8 cellular contexts compared by ENCODE assay signal in the genomic region with DNA sequence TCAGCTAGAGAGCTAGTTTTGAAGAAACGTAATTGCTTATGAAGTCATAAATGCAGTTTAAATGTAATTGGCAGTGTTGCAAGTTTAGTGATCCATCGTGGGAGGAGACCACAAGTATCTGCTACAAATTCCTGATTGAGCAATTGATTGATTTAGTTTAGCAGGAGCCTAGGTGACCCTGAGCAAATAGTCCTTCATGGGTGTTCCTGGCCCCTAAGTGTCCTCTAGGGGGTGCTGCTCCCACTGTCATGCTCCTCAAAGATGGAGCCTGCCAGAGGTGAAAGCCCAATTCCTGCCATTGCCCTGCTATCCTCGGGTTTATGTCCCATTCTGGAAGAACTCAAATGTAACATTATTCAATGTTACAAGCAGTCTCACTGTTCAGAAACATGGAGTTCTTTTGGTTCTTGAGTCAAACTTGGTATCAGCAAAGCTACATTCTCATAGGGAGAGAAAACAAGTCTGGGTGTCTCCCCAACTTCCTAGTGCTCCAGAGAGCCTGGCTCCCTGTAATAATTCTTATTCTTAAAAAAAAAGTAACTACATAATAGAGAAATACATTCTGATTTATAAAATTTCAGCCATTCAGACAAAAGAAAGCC. TPM values are rescaled to one million over a fixed set of nuclear protein-coding genes. Genes with fewer than 3 reads are reported as not detected.
DNase-seq lines count a peak whose midpoint lies in the region; ATAC-seq and TF ChIP-seq lines count a peak whose summit lies in the region.

No MANE protein-coding gene starts in this region.

- no peaks in the 10 kb centered on the region for H3K9me3 Mint-ChIP-seq in activated T-cell treated with anti-CD3 and anti-CD28 coated beads, Interleukin-2, amount 50 U/mL, for 4 hours
- no peaks in the 10 kb centered on the region for H3K9me3 Mint-ChIP-seq in osteocyte (ENCODE audit: unreplicated experiment)

- H3K9me3 ChIP-seq in PC-9 (ENCODE audit: insufficient read depth, low read depth) (no peaks in the 10 kb centered on the region), tibial nerve (no peaks in the 10 kb centered on the region)

- H3K4me3 Mint-ChIP-seq in activated T-cell treated with anti-CD3 and anti-CD28 coated beads, Interleukin-2, amount 50 U/mL, for 4 hours, result no peak overlapping the region
- no peak overlapping the region for H3K4me3 Mint-ChIP-seq in osteocyte (ENCODE audit: unreplicated experiment)

- H3K4me2 ChIP-seq in PC-9, result no peak overlapping the region

- H3K36me3 Mint-ChIP-seq in activated T-cell treated with anti-CD3 and anti-CD28 coated beads, Interleukin-2, amount 50 U/mL, for 4 hours (ENCODE audit: insufficient read depth), result no peaks in the 10 kb centered on the region
- peaks cover 2% of the 10 kb centered on the region for H3K36me3 Mint-ChIP-seq in osteocyte (ENCODE audit: unreplicated experiment)

- intact Hi-C loops in PC-9 (cut with micrococcal nuclease; ENCODE audit: unreplicated experiment), result loop anchor here (1.0 to 10.0 kb wide), 2 partner anchors 107 to 133 kb away; a partner anchor contains a TSS

- H3K79me2 ChIP-seq in PC-9 (ENCODE audit: low read depth), result no peaks in the 10 kb centered on the region

- DNase-seq in GF-D8 (lab: John Stamatoyannopoulos, UW) (peak; percentile 14), HL-60 (ENCODE audit: low read depth in 1 of 2, low spot score in 1 of 2) (peak; percentile 62 to 79), PC-9 (peak; percentile 50 to 55), foreskin fibroblast (peak; percentile 32 to 76), osteocyte (ENCODE audit: extremely low spot score, unreplicated experiment) (no peak), tibial nerve (ENCODE audit: low spot score in 2 of 2) (peak; percentile 26 to 70)
- peak; percentile 67 for DNase-seq in activated T-cell treated with anti-CD3 and anti-CD28 coated beads, Interleukin-2, amount 50 U/mL, for 4 hours

- ATAC-seq in activated T-cell treated with anti-CD3 and anti-CD28 coated beads, Interleukin-2, amount 50 U/mL, for 4 hours, result peak; percentile 95 to 96
- no peak for ATAC-seq in GM18517 (IDR thresholded peaks at IDR 0.05; ENCODE audit: unreplicated experiment)

- no peak overlapping the region for H3K27ac Mint-ChIP-seq in osteocyte (ENCODE audit: unreplicated experiment)

- peak; percentile 82 for TF ChIP-seq CTCF in HL-60 (IDR thresholded peaks at IDR 0.05; ENCODE audit: insufficient read depth, low read length)
- TF ChIP-seq CTCF in PC-9 (conservative IDR thresholded peaks at IDR 0.05), result peak; percentile 82
- peak; percentile 78 for TF ChIP-seq CTCF in foreskin fibroblast (IDR thresholded peaks at IDR 0.05; ENCODE audit: low read depth, low read length)
- TF ChIP-seq CTCF in osteocyte (IDR thresholded peaks at IDR 0.05), result peak; percentile 55
- peak; percentile 46 to 66 (median 56) for TF ChIP-seq CTCF in tibial nerve (IDR thresholded peaks at IDR 0.05)

- peaks cover 8% of the 10 kb centered on the region for H3F3A ChIP-seq in PC-9 (ENCODE audit: insufficient read depth, low read depth)

- no peak for TF ChIP-seq POLR2A in tibial nerve (IDR thresholded peaks at IDR 0.05)

- WGBS in tibial nerve, 2 donors, result 57 to 58% methylated on average over 3 of the region's 3 CpGs

- no peaks in the 10 kb centered on the region for H4K20me1 ChIP-seq in PC-9 (ENCODE audit: insufficient read depth)

- POLR2A ChIA-PET in PC-9 (lab: Charles Lee; ENCODE audit: unreplicated experiment), result no interaction called here

- no peaks in the 10 kb centered on the region for H3K27me3 Mint-ChIP-seq in activated T-cell treated with anti-CD3 and anti-CD28 coated beads, Interleukin-2, amount 50 U/mL, for 4 hours (ENCODE audit: low read depth)
- H3K27me3 Mint-ChIP-seq in osteocyte (ENCODE audit: unreplicated experiment), result no peaks in the 10 kb centered on the region

- no peak for TF ChIP-seq EP300 in tibial nerve (IDR thresholded peaks at IDR 0.05)

- no peaks in the 10 kb centered on the region for H3K4me1 ChIP-seq in PC-9 (replicated peaks; ENCODE audit: insufficient read depth)
- no peaks in the 10 kb centered on the region for H3K4me1 ChIP-seq in tibial nerve

- no peaks in the 10 kb centered on the region for H3K9me2 ChIP-seq in PC-9 (ENCODE audit: insufficient read depth)

- no peaks in the 10 kb centered on the region for H3K4me1 Mint-ChIP-seq in activated T-cell treated with anti-CD3 and anti-CD28 coated beads, Interleukin-2, amount 50 U/mL, for 4 hours (ENCODE audit: low read depth)
- no peaks in the 10 kb centered on the region for H3K4me1 Mint-ChIP-seq in osteocyte (ENCODE audit: unreplicated experiment)

- no peak overlapping the region for H3K27ac ChIP-seq in HL-60 (replicated peaks)
- no peak overlapping the region for H3K27ac ChIP-seq in PC-9
- no peak overlapping the region for H3K27ac ChIP-seq in tibial nerve

- no peaks in the 10 kb centered on the region for H3K36me3 ChIP-seq in PC-9 (ENCODE audit: low read depth)
- no peaks in the 10 kb centered on the region for H3K36me3 ChIP-seq in tibial nerve

- H3K27me3 ChIP-seq in HL-60 (ENCODE audit: insufficient read depth, poor library complexity, severe bottlenecking), result no peaks in the 10 kb centered on the region
- no peaks in the 10 kb centered on the region for H3K27me3 ChIP-seq in PC-9 (ENCODE audit: insufficient read depth, low read depth)
- no peaks in the 10 kb centered on the region for H3K27me3 ChIP-seq in tibial nerve

- CTCF ChIA-PET in PC-9 (lab: Charles Lee), result interaction anchor here (0.5 kb wide), 1 partner anchor 1127 kb away, joined by 3 read pairs; no protein-coding TSS in a partner anchor

- BruUV-seq in PC-9 (replicated peaks; lab: Mats Ljungman, UMichigan), result no TSS peak

- no peak overlapping the region for H2AFZ ChIP-seq in PC-9

- no peak overlapping the region for H3K4me3 ChIP-seq in HL-60 (replicated peaks; ENCODE audit: insufficient read depth, low read length)
- H3K4me3 ChIP-seq in PC-9, result no peak overlapping the region
- H3K4me3 ChIP-seq in foreskin fibroblast (ENCODE audit: low read depth in 1 of 2, low read length in 2 of 2), result no peak overlapping the region
- H3K4me3 ChIP-seq in tibial nerve, result no peak overlapping the region

RNA-seq across cellular contexts. Expression of a gene that starts 29.8 kb away (rescaled TPM):
- total RNA-seq in PC-9 (2021) (52.3 and 60.9 TPM in 2 replicates), osteocyte (35.9 and 36.9 TPM in 2 replicates), tibial nerve (10 to 100 TPM; 41.1 to 60.6 (median 44.1) TPM)
- 10 to 100 TPM; 34.5 to 37.1 (median 34.7) TPM for total RNA-seq in activated T-cell treated with anti-CD3 and anti-CD28 coated beads, Interleukin-2, amount 50 U/mL, for 4 hours
